In the genomic region with DNA sequence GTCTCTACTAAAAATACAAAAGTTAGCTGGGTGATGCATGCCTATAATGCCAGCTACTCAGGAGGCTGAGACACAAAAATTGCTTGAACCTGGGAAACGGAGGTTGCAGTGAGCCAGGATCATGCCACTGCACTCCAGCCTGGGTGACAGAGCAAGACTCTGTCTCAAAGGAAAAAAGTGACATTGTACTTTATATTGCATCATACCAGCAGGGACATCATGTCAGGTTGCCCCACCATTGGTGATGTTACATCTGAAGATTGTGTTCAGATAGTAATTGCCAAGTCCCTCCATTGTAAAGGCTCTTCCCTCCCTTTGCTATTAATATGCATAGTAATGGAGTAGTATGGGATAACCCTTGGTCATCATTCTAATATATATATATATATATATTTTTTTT, we compare ENCODE assay signal across 2 cellular contexts.
TF ChIP-seq lines count a peak whose summit lies in the region.

No MANE protein-coding gene starts in this region.

TF ChIP-seq in HepG2, 621 proteins besides CTCF, POLR2A, EP300 and RAD21:
- TF ChIP-seq FOXO1 (CRISPR knock-in tag; IDR thresholded peaks at IDR 0.05) (no peak), SATB2 (CRISPR knock-in tag; IDR thresholded peaks at IDR 0.05) (no peak), PITX1 (CRISPR knock-in tag; IDR thresholded peaks at IDR 0.05) (no peak), ZNF274 (CRISPR knock-in tag; IDR thresholded peaks at IDR 0.05) (no peak), CEBPB (IDR thresholded peaks at IDR 0.05; ENCODE audit: borderline replicate concordance, low read depth, low read length) (peak; percentile 85), CEBPG (CRISPR knock-in tag; IDR thresholded peaks at IDR 0.05) (peak; percentile 62), SPEN (CRISPR knock-in tag; IDR thresholded peaks at IDR 0.05; ENCODE audit: low read depth) (no peak), NFKB2 (CRISPR knock-in tag; IDR thresholded peaks at IDR 0.05; ENCODE audit: borderline replicate concordance) (no peak), ZC3H4 (CRISPR knock-in tag; IDR thresholded peaks at IDR 0.05; ENCODE audit: borderline replicate concordance) (no peak), TP53 (CRISPR knock-in tag; conservative IDR thresholded peaks at IDR 0.05) (no peak), THAP11 (CRISPR knock-in tag; IDR thresholded peaks at IDR 0.05) (no peak), NAIF1 (CRISPR knock-in tag; IDR thresholded peaks at IDR 0.05; ENCODE audit: borderline replicate concordance) (no peak), ZNF720 (CRISPR knock-in tag; IDR thresholded peaks at IDR 0.05) (no peak), ZNF567 (CRISPR knock-in tag; IDR thresholded peaks at IDR 0.05; ENCODE audit: borderline replicate concordance) (no peak), ZNF253 (CRISPR knock-in tag; IDR thresholded peaks at IDR 0.05; ENCODE audit: borderline replicate concordance) (no peak), ARNT2 (CRISPR knock-in tag; IDR thresholded peaks at IDR 0.05; ENCODE audit: low read depth) (no peak)
- TF ChIP-seq, protein P1, sequence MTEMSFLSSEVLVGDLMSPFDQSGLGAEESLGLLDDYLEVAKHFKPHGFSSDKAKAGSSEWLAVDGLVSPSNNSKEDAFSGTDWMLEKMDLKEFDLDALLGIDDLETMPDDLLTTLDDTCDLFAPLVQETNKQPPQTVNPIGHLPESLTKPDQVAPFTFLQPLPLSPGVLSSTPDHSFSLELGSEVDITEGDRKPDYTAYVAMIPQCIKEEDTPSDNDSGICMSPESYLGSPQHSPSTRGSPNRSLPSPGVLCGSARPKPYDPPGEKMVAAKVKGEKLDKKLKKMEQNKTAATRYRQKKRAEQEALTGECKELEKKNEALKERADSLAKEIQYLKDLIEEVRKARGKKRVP (CRISPR knock-in tag; IDR thresholded peaks at IDR 0.05) = peak in 1 of 2 experiments; percentile 61; a peak in 1 of 4 replicates
- TF ChIP-seq, protein P2, sequence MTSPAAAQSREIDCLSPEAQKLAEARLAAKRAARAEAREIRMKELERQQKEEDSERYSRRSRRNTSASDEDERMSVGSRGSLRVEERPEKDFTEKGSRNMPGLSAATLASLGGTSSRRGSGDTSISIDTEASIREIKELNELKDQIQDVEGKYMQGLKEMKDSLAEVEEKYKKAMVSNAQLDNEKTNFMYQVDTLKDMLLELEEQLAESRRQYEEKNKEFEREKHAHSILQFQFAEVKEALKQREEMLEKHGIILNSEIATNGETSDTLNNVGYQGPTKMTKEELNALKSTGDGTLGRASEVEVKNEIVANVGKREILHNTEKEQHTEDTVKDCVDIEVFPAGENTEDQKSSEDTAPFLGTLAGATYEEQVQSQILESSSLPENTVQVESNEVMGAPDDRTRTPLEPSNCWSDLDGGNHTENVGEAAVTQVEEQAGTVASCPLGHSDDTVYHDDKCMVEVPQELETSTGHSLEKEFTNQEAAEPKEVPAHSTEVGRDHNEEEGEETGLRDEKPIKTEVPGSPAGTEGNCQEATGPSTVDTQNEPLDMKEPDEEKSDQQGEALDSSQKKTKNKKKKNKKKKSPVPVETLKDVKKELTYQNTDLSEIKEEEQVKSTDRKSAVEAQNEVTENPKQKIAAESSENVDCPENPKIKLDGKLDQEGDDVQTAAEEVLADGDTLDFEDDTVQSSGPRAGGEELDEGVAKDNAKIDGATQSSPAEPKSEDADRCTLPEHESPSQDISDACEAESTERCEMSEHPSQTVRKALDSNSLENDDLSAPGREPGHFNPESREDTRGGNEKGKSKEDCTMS (CRISPR knock-in tag; conservative IDR thresholded peaks at IDR 0.05) = no peak
- TF ChIP-seq, protein P3, sequence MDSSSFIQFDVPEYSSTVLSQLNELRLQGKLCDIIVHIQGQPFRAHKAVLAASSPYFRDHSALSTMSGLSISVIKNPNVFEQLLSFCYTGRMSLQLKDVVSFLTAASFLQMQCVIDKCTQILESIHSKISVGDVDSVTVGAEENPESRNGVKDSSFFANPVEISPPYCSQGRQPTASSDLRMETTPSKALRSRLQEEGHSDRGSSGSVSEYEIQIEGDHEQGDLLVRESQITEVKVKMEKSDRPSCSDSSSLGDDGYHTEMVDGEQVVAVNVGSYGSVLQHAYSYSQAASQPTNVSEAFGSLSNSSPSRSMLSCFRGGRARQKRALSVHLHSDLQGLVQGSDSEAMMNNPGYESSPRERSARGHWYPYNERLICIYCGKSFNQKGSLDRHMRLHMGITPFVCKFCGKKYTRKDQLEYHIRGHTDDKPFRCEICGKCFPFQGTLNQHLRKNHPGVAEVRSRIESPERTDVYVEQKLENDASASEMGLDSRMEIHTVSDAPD (CRISPR knock-in tag; IDR thresholded peaks at IDR 0.05) = no peak

TF ChIP-seq in WTC11, 78 proteins besides CTCF, POLR2A, EP300 and RAD21:
- TF ChIP-seq NR3C1 (CRISPR knock-in tag; conservative IDR thresholded peaks at IDR 0.05; ENCODE audit: low read depth) (no peak), GABPB1 (CRISPR knock-in tag; IDR thresholded peaks at IDR 0.05) (peak; percentile 44; the same call in 1 of the 2 replicates)
